8 cellular contexts compared by ENCODE assay signal in genomic region chr5:135399838-135400542, GRCh38. TPM values are rescaled to one million over a fixed set of nuclear protein-coding genes. Genes with fewer than 3 reads are reported as not detected.
DNase-seq lines count a peak whose midpoint lies in the region; ATAC-seq and TF ChIP-seq lines count a peak whose summit lies in the region.

No MANE protein-coding gene starts in this region.

- peaks cover 23% of the 10 kb centered on the region for H3K36me3 Mint-ChIP-seq in Caco-2 (ENCODE audit: insufficient read depth, unreplicated experiment)

- no peaks in the 10 kb centered on the region for H3K9me3 Mint-ChIP-seq in Caco-2 (ENCODE audit: unreplicated experiment)

- ATAC-seq in HG03521 (IDR thresholded peaks at IDR 0.05; ENCODE audit: unreplicated experiment) (no peak), GM18867 (IDR thresholded peaks at IDR 0.05; ENCODE audit: unreplicated experiment) (no peak), GM21381 (IDR thresholded peaks at IDR 0.05; ENCODE audit: unreplicated experiment) (no peak)

- BruUV-seq in Caco-2 (replicated peaks; lab: Mats Ljungman, UMichigan): no TSS peak

- intact Hi-C loops in Caco-2 (cut with micrococcal nuclease; ENCODE audit: unreplicated experiment): no loop called here

- no peak for TF ChIP-seq CTCF in Caco-2 (IDR thresholded peaks at IDR 0.05; ENCODE audit: insufficient read depth in 1 of 2, low read depth in 1 of 2, low read length in 1 of 2, severe bottlenecking in 1 of 2, unreplicated experiment in 1 of 2)

- H3K4me3 ChIP-seq in Caco-2 (ENCODE audit: low read depth, low read length) (no peak overlapping the region; the same call in 1 of the 2 replicates), ectodermal cell (ENCODE audit: insufficient read depth, low read depth, low read length) (peak overlapping the region; percentile 83), neuron (ENCODE audit: low read length) (peak overlapping the region; percentile 95)

- H3K4me1 ChIP-seq in Caco-2 (peaks cover 30% of the 10 kb centered on the region), ectodermal cell (ENCODE audit: control insufficient read depth, insufficient read depth, low read length) (peaks cover 17% of the 10 kb centered on the region), neuron (ENCODE audit: insufficient read depth, low read length) (peaks cover 32% of the 10 kb centered on the region)

- peak overlapping the region; percentile 88 for H3K4me3 Mint-ChIP-seq in Caco-2 (ENCODE audit: unreplicated experiment)

- no peak overlapping the region for H3K27ac ChIP-seq in ectodermal cell (ENCODE audit: insufficient read depth, low read depth, low read length, poor library complexity, severe bottlenecking)

- H3K9me3 ChIP-seq in Caco-2: no peaks in the 10 kb centered on the region
- no peaks in the 10 kb centered on the region for H3K9me3 ChIP-seq in ectodermal cell (ENCODE audit: control insufficient read depth, low read length)
- H3K9me3 ChIP-seq in neuron (ENCODE audit: low read length): no peaks in the 10 kb centered on the region

- 1% methylated on average over 22 to 23 of the region's 23 CpGs for WGBS in ectodermal cell, 2 experiments

- DNase-seq in Caco-2 (no peak), NCI-H2227 treated with DMSO at 0.1 percent for 48 hours (lab: John Stamatoyannopoulos, UW) (peak; percentile 21), NCI-H1930 (lab: John Stamatoyannopoulos, UW) (no peak)

- peak overlapping the region; percentile 98 for H2AFZ ChIP-seq in neuron (ENCODE audit: low read depth, low read length)

- H3K27me3 Mint-ChIP-seq in Caco-2 (ENCODE audit: insufficient read depth, unreplicated experiment): no peaks in the 10 kb centered on the region

- CTCF ChIA-PET in Caco-2 (lab: Charles Lee): interaction anchor here (0.6 to 1.4 kb wide), 2 partner anchors 25 to 26 kb away, joined by 3 read pairs; no protein-coding TSS in a partner anchor

- POLR2A ChIA-PET in Caco-2 (lab: Charles Lee): no interaction called here

- H3K27me3 ChIP-seq in Caco-2 (replicated peaks; ENCODE audit: control insufficient read depth, insufficient read depth, low read length) (no peaks in the 10 kb centered on the region), ectodermal cell (ENCODE audit: control insufficient read depth, insufficient read depth, low read length, poor library complexity, severe bottlenecking) (peaks cover 52% of the 10 kb centered on the region), neuron (ENCODE audit: insufficient read depth, low read length) (no peaks in the 10 kb centered on the region)

- H3K27ac Mint-ChIP-seq in Caco-2 (ENCODE audit: unreplicated experiment): peak overlapping the region; percentile 91

- H3K4me1 Mint-ChIP-seq in Caco-2 (ENCODE audit: low read depth, unreplicated experiment): peaks cover 36% of the 10 kb centered on the region

- H3K36me3 ChIP-seq in Caco-2 (ENCODE audit: control insufficient read depth, insufficient read depth, low read length) (no peaks in the 10 kb centered on the region), ectodermal cell (ENCODE audit: control insufficient read depth, insufficient read depth, low read length) (no peaks in the 10 kb centered on the region), neuron (ENCODE audit: insufficient read depth, low read length) (no peaks in the 10 kb centered on the region)

RNA-seq across cellular contexts. Expression of gene MACROH2A1, which starts 1.0 kb away (rescaled TPM):
- total RNA-seq in Caco-2 (2022): 236 and 269 TPM in 2 replicates
- polyA plus RNA-seq in ectodermal cell (2013, experiment 1 of 4): 213 TPM
- 201 TPM for polyA plus RNA-seq in ectodermal cell (2013, experiment 2 of 4)
- 167 TPM for polyA plus RNA-seq in ectodermal cell (2013, experiment 3 of 4)
- 193 TPM for polyA plus RNA-seq in ectodermal cell (2013, experiment 4 of 4)

RNA-seq across cellular contexts. Expression of gene DCANP1, which starts 47.2 kb away (rescaled TPM):
- not detected in 2 replicates for total RNA-seq in Caco-2 (2022)
- polyA plus RNA-seq in ectodermal cell (2013, experiment 1 of 4): not detected
- not detected for polyA plus RNA-seq in ectodermal cell (2013, experiment 2 of 4)
- not detected for polyA plus RNA-seq in ectodermal cell (2013, experiment 3 of 4)
- polyA plus RNA-seq in ectodermal cell (2013, experiment 4 of 4): not detected

RNA-seq across cellular contexts. Expression of gene TIFAB, which starts 52.2 kb away (rescaled TPM):
- total RNA-seq in Caco-2 (2022): not detected in 2 replicates
- not detected for polyA plus RNA-seq in ectodermal cell (2013, experiment 1 of 4)
- not detected for polyA plus RNA-seq in ectodermal cell (2013, experiment 2 of 4)
- polyA plus RNA-seq in ectodermal cell (2013, experiment 3 of 4): not detected
- polyA plus RNA-seq in ectodermal cell (2013, experiment 4 of 4): not detected
